ENCODE assay signal across 14 cellular contexts in genomic region chr1:228940526-228940925, GRCh38.
DNase-seq lines count a peak whose midpoint lies in the region; ATAC-seq and TF ChIP-seq lines count a peak whose summit lies in the region.
"Had no signal": no experiment of that assay in that cellular context is flagged by ENCODE, and none has a peak within 500 bp of the region (broad histone marks: within the 10 kb centered on the region; RNA-seq: fewer than 3 reads in every experiment).

No MANE protein-coding gene starts in this region.

- H3K9me3 ChIP-seq in endodermal cell (ENCODE audit: control insufficient read depth, low read length) (no peaks in the 10 kb centered on the region), neutrophil (no peaks in the 10 kb centered on the region)
- H3K9me3 ChIP-seq: BE2C, Caco-2 had no signal

- H3K4me1 ChIP-seq in endodermal cell (ENCODE audit: control insufficient read depth, insufficient read depth, low read length) (peaks cover 9% of the 10 kb centered on the region), neutrophil (ENCODE audit: control insufficient read depth in 1 of 2, insufficient read depth in 1 of 2, low read depth in 1 of 2, low read length in 1 of 2) (peaks cover 90 to 92% of the 10 kb centered on the region in 2 experiments)

- no peak for TF ChIP-seq CTCF in CD14-positive monocyte (IDR thresholded peaks at IDR 0.05)
- TF ChIP-seq CTCF in endodermal cell (conservative IDR thresholded peaks at IDR 0.05) = no peak
- TF ChIP-seq CTCF in neutrophil (IDR thresholded peaks at IDR 0.05) = no peak

- DNase-seq in CD14-positive monocyte (ENCODE audit: low spot score) = no peak
- peak; percentile 42 for DNase-seq in H7
- peak; percentile 52 for DNase-seq in endodermal cell
- no peak for DNase-seq in activated CD4-positive, alpha-beta T cell treated with anti-CD3 and anti-CD28 coated beads, Interleukin-2, amount 10 ng/mL, durations not matched to agents 24 days and 14 days
- DNase-seq: ACHN; BE2C; C1 segment of cervical spinal cord; Caco-2; CD4-positive, alpha-beta T cell; GOT3; H9 had no signal

- WGBS in endodermal cell (ENCODE audit: insufficient coverage in 1 of 2, insufficient read length in 1 of 2), 2 experiments = 84% methylated on average over 7 of the region's 7 CpGs; no CpG with 5 or more reads in 1 of the 2 experiments

- H3K36me3 Mint-ChIP-seq in CD14-positive monocyte (peaks cover 2 to 7% of the 10 kb centered on the region in 2 donors), endodermal cell (ENCODE audit: low read depth) (no peaks in the 10 kb centered on the region)
- H3K36me3 Mint-ChIP-seq in activated CD4-positive, alpha-beta T cell treated with anti-CD3 and anti-CD28 coated beads, Interleukin-2, amount 10 ng/mL, durations not matched to agents 24 days and 14 days (ENCODE audit: low read depth) = no peaks in the 10 kb centered on the region

- intact Hi-C loops in CD14-positive monocyte (cut with micrococcal nuclease) = loop anchor here in 1 of 2 donors (5.0 kb wide), 1 partner anchor 87 kb away; no protein-coding TSS in a partner anchor
- intact Hi-C loops in activated CD4-positive, alpha-beta T cell treated with anti-CD3 and anti-CD28 coated beads, Interleukin-2, amount 10 ng/mL, durations not matched to agents 24 days and 14 days (cut with micrococcal nuclease) = no loop called here

- H3K4me3 ChIP-seq in H7 (ENCODE audit: insufficient read depth, low read depth, low read length) (no peak overlapping the region), endodermal cell (ENCODE audit: low read length) (no peak overlapping the region), neutrophil (ENCODE audit: low read depth in 1 of 2, low read length in 1 of 2) (peak overlapping the region; percentile 0 to 34)

- H3K4me3 Mint-ChIP-seq in CD14-positive monocyte (peak overlapping the region in 1 of 2 donors; percentile 76), endodermal cell (no peak overlapping the region)
- H3K4me3 Mint-ChIP-seq in activated CD4-positive, alpha-beta T cell treated with anti-CD3 and anti-CD28 coated beads, Interleukin-2, amount 10 ng/mL, durations not matched to agents 24 days and 14 days = no peak overlapping the region
- H3K4me3 Mint-ChIP-seq: H9 had no signal

- H3K4me1 Mint-ChIP-seq in CD14-positive monocyte (peaks cover 96% of the 10 kb centered on the region), endodermal cell (peaks cover 40% of the 10 kb centered on the region)
- peaks cover 23% of the 10 kb centered on the region for H3K4me1 Mint-ChIP-seq in activated CD4-positive, alpha-beta T cell treated with anti-CD3 and anti-CD28 coated beads, Interleukin-2, amount 10 ng/mL, durations not matched to agents 24 days and 14 days

- H3K9me3 Mint-ChIP-seq in CD14-positive monocyte = no peaks in the 10 kb centered on the region
- no peaks in the 10 kb centered on the region for H3K9me3 Mint-ChIP-seq in endodermal cell
- H3K9me3 Mint-ChIP-seq in activated CD4-positive, alpha-beta T cell treated with anti-CD3 and anti-CD28 coated beads, Interleukin-2, amount 10 ng/mL, durations not matched to agents 24 days and 14 days = no peaks in the 10 kb centered on the region
- H3K9me3 Mint-ChIP-seq: CD4-positive, alpha-beta T cell; H9 had no signal

- H3K27ac ChIP-seq in endodermal cell (ENCODE audit: low read depth, low read length) (no peak overlapping the region), neutrophil (peak overlapping the region; percentile 87)

- H3K36me3 ChIP-seq in H7 (replicated peaks; ENCODE audit: control insufficient read depth, insufficient read depth, low read length) (no peaks in the 10 kb centered on the region), endodermal cell (ENCODE audit: control insufficient read depth, insufficient read depth, low read length) (no peaks in the 10 kb centered on the region), neutrophil (no peaks in the 10 kb centered on the region)
- H3K36me3 ChIP-seq: BE2C had no signal

- ATAC-seq in HG03045 (IDR thresholded peaks at IDR 0.05; ENCODE audit: unreplicated experiment) (no peak), GM18858 (IDR thresholded peaks at IDR 0.05; ENCODE audit: unreplicated experiment) (no peak)

- H3K27me3 Mint-ChIP-seq in CD14-positive monocyte (ENCODE audit: low read depth in 3 of 3) (peaks cover 0 to 2% (median 0%) of the 10 kb centered on the region in 3 donors), endodermal cell (ENCODE audit: insufficient read depth) (no peaks in the 10 kb centered on the region)
- H3K27me3 Mint-ChIP-seq in activated CD4-positive, alpha-beta T cell treated with anti-CD3 and anti-CD28 coated beads, Interleukin-2, amount 10 ng/mL, durations not matched to agents 24 days and 14 days = peaks cover 7% of the 10 kb centered on the region
- H3K27me3 Mint-ChIP-seq: CD4-positive, alpha-beta T cell had no signal

- H3K9ac ChIP-seq in endodermal cell (ENCODE audit: extremely low read depth, low read length, poor library complexity, severe bottlenecking) = no peak overlapping the region

- H3K27me3 ChIP-seq in H7 (ENCODE audit: control insufficient read depth, insufficient read depth, low read length) (no peaks in the 10 kb centered on the region; the same call in 1 of the 2 replicates), endodermal cell (ENCODE audit: control insufficient read depth, insufficient read depth, low read length, poor library complexity, severe bottlenecking) (no peaks in the 10 kb centered on the region), neutrophil (no peaks in the 10 kb centered on the region)
- H3K27me3 ChIP-seq: BE2C had no signal

- H3K27ac Mint-ChIP-seq in CD14-positive monocyte (peak overlapping the region; percentile 78 to 89 (median 86)), endodermal cell (no peak overlapping the region)
- no peak overlapping the region for H3K27ac Mint-ChIP-seq in activated CD4-positive, alpha-beta T cell treated with anti-CD3 and anti-CD28 coated beads, Interleukin-2, amount 10 ng/mL, durations not matched to agents 24 days and 14 days

Comparison
In these comparisons a context has a peak if more than half of its experiments do, and no peak if none do; other contexts are left out.
1. DNase-seq: peak in H7 (single experiment) and endodermal cell (single experiment); none in CD14-positive monocyte (single experiment) and activated CD4-positive, alpha-beta T cell treated with anti-CD3 and anti-CD28 coated beads, Interleukin-2, amount 10 ng/mL, durations not matched to agents 24 days and 14 days (single experiment).
2. H3K27ac Mint-ChIP-seq: peak in CD14-positive monocyte (7 of 7); none in endodermal cell (single experiment) and activated CD4-positive, alpha-beta T cell treated with anti-CD3 and anti-CD28 coated beads, Interleukin-2, amount 10 ng/mL, durations not matched to agents 24 days and 14 days (single experiment).
3. H3K4me3 ChIP-seq: peak in neutrophil (2 of 2); none in H7 (single experiment) and endodermal cell (single experiment).